In the genomic region with DNA sequence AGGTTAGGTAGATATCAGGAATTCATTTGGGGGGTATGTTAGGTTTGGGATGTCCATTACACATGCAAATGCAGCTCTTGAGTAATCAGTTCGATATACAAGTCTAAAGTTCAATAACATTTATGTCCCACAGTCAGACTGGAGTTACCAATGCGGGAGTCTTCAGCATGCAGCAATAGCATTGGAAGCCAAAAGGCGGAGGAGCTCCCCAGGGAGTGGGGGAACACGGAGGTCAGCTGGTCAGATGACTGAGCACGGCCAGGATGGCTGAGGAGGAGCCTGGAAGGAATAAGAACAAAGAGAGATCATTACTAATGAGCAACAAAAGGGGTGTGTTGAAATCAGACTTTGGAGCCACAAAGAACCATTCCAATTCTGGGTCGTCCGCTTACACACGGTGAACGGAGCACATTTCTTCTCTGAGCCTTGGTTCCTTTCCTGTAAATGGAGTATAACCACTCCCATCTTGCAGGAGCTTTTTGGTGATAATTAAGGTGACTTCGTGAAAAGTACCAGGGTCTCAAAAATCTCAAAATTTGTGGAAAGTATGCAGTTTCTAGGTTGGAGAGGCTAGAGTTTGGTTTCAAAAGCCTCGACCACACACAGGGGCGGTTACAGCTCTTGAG, we compare ENCODE assay signal across 8 cellular contexts. TPM values are rescaled to one million over a fixed set of nuclear protein-coding genes. Genes with fewer than 3 reads are reported as not detected.
A peak's percentile ranks its signal among the peaks of the same experiment; 100 is the strongest.
DNase-seq lines count a peak whose midpoint lies in the region; ATAC-seq and TF ChIP-seq lines count a peak whose summit lies in the region.

No MANE protein-coding gene starts in this region.

- H3K4me3 ChIP-seq in gastroesophageal sphincter: peak overlapping the region; percentile 35 to 68

- no peak for DNase-seq in activated naive CD4-positive, alpha-beta T cell treated with anti-CD3 and anti-CD28 coated beads, Interleukin-2, amount 10 ng/mL, durations not matched to agents 7 days and 5 days
- no peak for DNase-seq in activated naive CD4-positive, alpha-beta T cell treated with Interleukin-2 at 50 U/mL for 16 hours
- DNase-seq in activated B cell treated with CpG ODN at 0.5 μM for 24 hours: no peak
- DNase-seq in progenitor cell of endocrine pancreas (ENCODE audit: low spot score, unreplicated experiment): no peak
- DNase-seq in H4 (ENCODE audit: low spot score): no peak
- no peak for DNase-seq in occipital lobe (lab: John Stamatoyannopoulos, UW)
- no peak for DNase-seq in NCI-H1048 (lab: John Stamatoyannopoulos, UW)

- H3K36me3 Mint-ChIP-seq in activated naive CD4-positive, alpha-beta T cell treated with anti-CD3 and anti-CD28 coated beads, Interleukin-2, amount 10 ng/mL, durations not matched to agents 7 days and 5 days: peaks cover 38% of the 10 kb centered on the region
- peaks cover 30% of the 10 kb centered on the region for H3K36me3 Mint-ChIP-seq in activated B cell treated with CpG ODN at 0.5 μM for 24 hours (ENCODE audit: low read depth)
- H3K36me3 Mint-ChIP-seq in progenitor cell of endocrine pancreas (ENCODE audit: insufficient read depth): peaks cover 16% of the 10 kb centered on the region

- peaks cover 20% of the 10 kb centered on the region for H3K27me3 Mint-ChIP-seq in activated naive CD4-positive, alpha-beta T cell treated with anti-CD3 and anti-CD28 coated beads, Interleukin-2, amount 10 ng/mL, durations not matched to agents 7 days and 5 days
- H3K27me3 Mint-ChIP-seq in activated B cell treated with CpG ODN at 0.5 μM for 24 hours (no peaks in the 10 kb centered on the region), progenitor cell of endocrine pancreas (no peaks in the 10 kb centered on the region)

- H3K9me3 ChIP-seq in gastroesophageal sphincter: no peaks in the 10 kb centered on the region

- H3K27ac Mint-ChIP-seq in activated naive CD4-positive, alpha-beta T cell treated with anti-CD3 and anti-CD28 coated beads, Interleukin-2, amount 10 ng/mL, durations not matched to agents 7 days and 5 days: peak overlapping the region; percentile 88
- peak overlapping the region; percentile 93 for H3K27ac Mint-ChIP-seq in activated B cell treated with CpG ODN at 0.5 μM for 24 hours
- H3K27ac Mint-ChIP-seq in progenitor cell of endocrine pancreas: peak overlapping the region; percentile 99

- TF ChIP-seq EP300 in gastroesophageal sphincter (IDR thresholded peaks at IDR 0.05): no peak

- WGBS in gastroesophageal sphincter (ENCODE audit: low coverage in 1 of 2), 2 donors: 28 to 39% methylated on average over 10 to 11 of the region's 12 CpGs

- ATAC-seq in activated B cell treated with CpG ODN at 0.5 μM for 24 hours (ENCODE audit: low read depth) (peak; percentile 3), gastroesophageal sphincter (peak; percentile 61)

- TF ChIP-seq CTCF in activated B cell treated with CpG ODN at 0.5 μM for 24 hours (IDR thresholded peaks at IDR 0.05) (no peak), gastroesophageal sphincter (IDR thresholded peaks at IDR 0.05) (no peak), progenitor cell of endocrine pancreas (IDR thresholded peaks at IDR 0.05; ENCODE audit: unreplicated experiment) (no peak)

- peaks cover 12 to 88% (median 27%) of the 10 kb centered on the region in 3 donors for H3K4me1 ChIP-seq in gastroesophageal sphincter

- no peaks in the 10 kb centered on the region for H3K27me3 ChIP-seq in gastroesophageal sphincter

- TF ChIP-seq POLR2A in gastroesophageal sphincter (IDR thresholded peaks at IDR 0.05): no peak

- POLR2A ChIA-PET in activated B cell treated with CpG ODN at 0.5 μM for 24 hours (lab: Charles Lee): interaction anchor here (1.7 to 2.0 kb wide), 2 partner anchors 27 to 37 kb away, joined by 7 read pairs; no protein-coding TSS in a partner anchor

- intact Hi-C loops in activated B cell treated with CpG ODN at 0.5 μM for 24 hours (cut with micrococcal nuclease): loop anchor here (1.0 to 5.0 kb wide), 8 partner anchors 25 to 1351 kb away; a partner anchor contains a TSS

- peak overlapping the region; percentile 89 to 97 (median 94) for H3K27ac ChIP-seq in gastroesophageal sphincter

- peak overlapping the region; percentile 74 for H3K4me3 Mint-ChIP-seq in activated naive CD4-positive, alpha-beta T cell treated with anti-CD3 and anti-CD28 coated beads, Interleukin-2, amount 10 ng/mL, durations not matched to agents 7 days and 5 days
- H3K4me3 Mint-ChIP-seq in activated B cell treated with CpG ODN at 0.5 μM for 24 hours (peak overlapping the region; percentile 90), progenitor cell of endocrine pancreas (ENCODE audit: low read depth) (peak overlapping the region; percentile 78)

- CTCF ChIA-PET in activated naive CD4-positive, alpha-beta T cell treated with anti-CD3 and anti-CD28 coated beads, Interleukin-2, amount 10 ng/mL, durations not matched to agents 7 days and 5 days (lab: Charles Lee): interaction anchor here (1.0 to 1.7 kb wide), 3 partner anchors 21 to 67 kb away, joined by 3 to 4 read pairs (median 3); a partner anchor contains a TSS
- CTCF ChIA-PET in activated B cell treated with CpG ODN at 0.5 μM for 24 hours (lab: Charles Lee): interaction anchor here (1.5 to 2.2 kb wide), 2 partner anchors 27 to 67 kb away, joined by 4 to 10 read pairs; no protein-coding TSS in a partner anchor

- H3K4me1 Mint-ChIP-seq in activated naive CD4-positive, alpha-beta T cell treated with anti-CD3 and anti-CD28 coated beads, Interleukin-2, amount 10 ng/mL, durations not matched to agents 7 days and 5 days: peaks cover 51% of the 10 kb centered on the region
- H3K4me1 Mint-ChIP-seq in activated B cell treated with CpG ODN at 0.5 μM for 24 hours (peaks cover 25% of the 10 kb centered on the region), progenitor cell of endocrine pancreas (ENCODE audit: low read depth) (peaks cover 36% of the 10 kb centered on the region)

- peaks cover 23% of the 10 kb centered on the region for H3K9me3 Mint-ChIP-seq in activated naive CD4-positive, alpha-beta T cell treated with anti-CD3 and anti-CD28 coated beads, Interleukin-2, amount 10 ng/mL, durations not matched to agents 7 days and 5 days
- H3K9me3 Mint-ChIP-seq in activated B cell treated with CpG ODN at 0.5 μM for 24 hours (peaks cover 7% of the 10 kb centered on the region), progenitor cell of endocrine pancreas (ENCODE audit: low read depth) (no peaks in the 10 kb centered on the region)

- peaks cover 0 to 21% of the 10 kb centered on the region in 2 donors for H3K36me3 ChIP-seq in gastroesophageal sphincter

RNA-seq across cellular contexts. Expression of a gene that starts 0.5 kb away (rescaled TPM):
- total RNA-seq in activated B cell treated with CpG ODN at 0.5 μM for 24 hours (34.2 and 37.5 TPM in 2 replicates), gastroesophageal sphincter (10 to 100 TPM; 19.2 to 35.6 (median 27.1) TPM), progenitor cell of endocrine pancreas (44.1 and 46.0 TPM in 2 replicates), occipital lobe (48.8 TPM)
- 18.0 and 18.4 TPM in 2 replicates for total RNA-seq in H4 (2014; rRNA removed; shearing (Covaris generic))

RNA-seq across cellular contexts. Expression of a gene that starts 21.6 kb away (rescaled TPM):
- 0.11 TPM in 1 of 2 replicates, not detected in the other for total RNA-seq in activated B cell treated with CpG ODN at 0.5 μM for 24 hours
- total RNA-seq in gastroesophageal sphincter: 100 to 1,000 TPM in 2 of 4 donors, 10 to 100 TPM in 2; 48.3 to 428 (median 103) TPM
- total RNA-seq in progenitor cell of endocrine pancreas: 13.9 and 16.6 TPM in 2 replicates
- 31.7 and 44.2 TPM in 2 replicates for total RNA-seq in H4 (2014; rRNA removed; shearing (Covaris generic))
- 3.1 TPM for total RNA-seq in occipital lobe

RNA-seq across cellular contexts. Expression of a gene that starts 40.6 kb away (rescaled TPM):
- total RNA-seq in activated B cell treated with CpG ODN at 0.5 μM for 24 hours (2.0 and 2.5 TPM in 2 replicates), gastroesophageal sphincter (10 to 100 TPM; 23.5 to 57.7 (median 31.6) TPM), progenitor cell of endocrine pancreas (21.2 and 23.0 TPM in 2 replicates), occipital lobe (7.2 TPM)
- total RNA-seq in H4 (2014; rRNA removed; shearing (Covaris generic)): 7.6 and 7.8 TPM in 2 replicates
